Comparison of ENCODE assay signal across 11 cellular contexts in the genomic region with DNA sequence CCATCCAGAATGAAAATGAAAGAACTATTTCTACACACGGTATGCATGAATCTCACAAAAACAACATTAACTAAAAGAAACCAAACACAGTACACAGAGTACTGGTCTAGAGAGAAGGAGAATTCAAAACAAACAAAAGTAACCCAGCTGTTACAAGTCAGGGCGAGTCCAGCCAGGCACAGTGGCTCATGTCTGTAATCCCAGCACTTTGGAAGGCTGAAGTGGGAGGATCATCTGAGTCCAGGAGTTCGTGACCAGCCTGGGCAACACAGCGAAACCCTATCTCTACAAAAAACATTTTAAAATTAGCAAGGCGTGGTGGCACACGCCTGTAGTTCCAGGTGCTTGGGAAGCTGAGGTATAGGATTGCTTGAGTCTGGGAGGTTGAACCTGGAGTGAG. TPM values are rescaled to one million over a fixed set of nuclear protein-coding genes. Genes with fewer than 3 reads are reported as not detected.
DNase-seq lines count a peak whose midpoint lies in the region; ATAC-seq, FAIRE-seq and TF ChIP-seq lines count a peak whose summit lies in the region.
"Had no signal": no experiment of that assay in that cellular context is flagged by ENCODE, and none has a peak within 500 bp of the region (broad histone marks: within the 10 kb centered on the region; RNA-seq: fewer than 3 reads in every experiment).

No MANE protein-coding gene starts in this region.

- H3K36me3 ChIP-seq in keratinocyte (ENCODE audit: control insufficient read depth in 2 of 2, extremely low read depth in 1 of 2, insufficient read depth in 2 of 2, low read length in 2 of 2) = peaks cover 12 to 17% of the 10 kb centered on the region in 2 experiments
- H3K36me3 ChIP-seq in upper lobe of right lung = peaks cover 23% of the 10 kb centered on the region

- intact Hi-C loops in upper lobe of right lung (cut with DNase I) = no loop called here

- H4K20me1 ChIP-seq in keratinocyte (ENCODE audit: control insufficient read depth, extremely low read depth, insufficient read depth, low read length) = no peaks in the 10 kb centered on the region

- H3K27ac Mint-ChIP-seq in activated naive CD4-positive, alpha-beta T cell treated with anti-CD3 and anti-CD28 coated beads, Interleukin-2, amount 50 U/mL, for 24 hours = peak overlapping the region; percentile 99
- H3K27ac Mint-ChIP-seq in activated naive CD8-positive, alpha-beta T cell = peak overlapping the region; percentile 99

- H3K27me3 ChIP-seq in keratinocyte (ENCODE audit: control insufficient read depth, extremely low read depth, insufficient read depth, low read length) (no peaks in the 10 kb centered on the region), upper lobe of right lung (no peaks in the 10 kb centered on the region)
- H3K27me3 ChIP-seq: adrenal gland had no signal

- no peaks in the 10 kb centered on the region for H3K9me3 ChIP-seq in keratinocyte (ENCODE audit: control insufficient read depth, low read depth, low read length)
- no peaks in the 10 kb centered on the region for H3K9me3 ChIP-seq in upper lobe of right lung
- H3K9me3 ChIP-seq: adrenal gland, heart right ventricle had no signal

- peaks cover 29% of the 10 kb centered on the region for H3K79me2 ChIP-seq in keratinocyte (ENCODE audit: control insufficient read depth, insufficient read depth, low read length)

- no peaks in the 10 kb centered on the region for H3K27me3 Mint-ChIP-seq in activated naive CD4-positive, alpha-beta T cell treated with anti-CD3 and anti-CD28 coated beads, Interleukin-2, amount 50 U/mL, for 24 hours
- no peaks in the 10 kb centered on the region for H3K27me3 Mint-ChIP-seq in activated naive CD8-positive, alpha-beta T cell

- H3K4me3 ChIP-seq in keratinocyte (ENCODE audit: control insufficient read depth in 2 of 3, extremely low read depth in 1 of 3, insufficient read depth in 2 of 3, low read depth in 1 of 3, low read length in 3 of 3) = no peak overlapping the region
- no peak overlapping the region for H3K4me3 ChIP-seq in upper lobe of right lung

- peak overlapping the region; percentile 23 for H2AFZ ChIP-seq in keratinocyte (ENCODE audit: control insufficient read depth, low read length)

- H3K4me1 ChIP-seq in keratinocyte (ENCODE audit: control insufficient read depth, extremely low read depth, insufficient read depth, low read length) = peaks cover 17% of the 10 kb centered on the region
- peaks cover 18% of the 10 kb centered on the region for H3K4me1 ChIP-seq in upper lobe of right lung

- H3K4me3 Mint-ChIP-seq in activated naive CD4-positive, alpha-beta T cell treated with anti-CD3 and anti-CD28 coated beads, Interleukin-2, amount 50 U/mL, for 24 hours = peak overlapping the region; percentile 98
- H3K4me3 Mint-ChIP-seq in activated naive CD8-positive, alpha-beta T cell = peak overlapping the region; percentile 100

- ATAC-seq in upper lobe of right lung (no peak), GM21576 (IDR thresholded peaks at IDR 0.05; ENCODE audit: unreplicated experiment) (no peak), GM19324 (IDR thresholded peaks at IDR 0.05; ENCODE audit: low FRiP score, unreplicated experiment) (no peak)
- ATAC-seq: heart right ventricle had no signal

- H3K27ac ChIP-seq in keratinocyte (ENCODE audit: control insufficient read depth, insufficient read depth, low read length) (peak overlapping the region; percentile 92), upper lobe of right lung (peak overlapping the region; percentile 93)

- FAIRE-seq in keratinocyte (lab: Jason Lieb, UNC) = no peak

- peaks cover 18% of the 10 kb centered on the region for H3K36me3 Mint-ChIP-seq in activated naive CD4-positive, alpha-beta T cell treated with anti-CD3 and anti-CD28 coated beads, Interleukin-2, amount 50 U/mL, for 24 hours
- H3K36me3 Mint-ChIP-seq in activated naive CD8-positive, alpha-beta T cell = peaks cover 19% of the 10 kb centered on the region

- no peaks in the 10 kb centered on the region for H3K9me1 ChIP-seq in keratinocyte (ENCODE audit: control insufficient read depth, extremely low read depth, insufficient read depth, low read length)

- dilution Hi-C loops in keratinocyte (cut with MboI; ENCODE audit: extremely low pct_ligation_motif_present, low sequenced_read_pairs) = no loop called here

- no peak overlapping the region for H3K9ac ChIP-seq in keratinocyte (ENCODE audit: control insufficient read depth, extremely low read depth, insufficient read depth, low read length)

- DNase-seq in activated naive CD4-positive, alpha-beta T cell (lab: John Stamatoyannopoulos, UW) = no peak
- DNase-seq in keratinocyte (ENCODE audit: low read depth, low spot score) (no peak), upper lobe of right lung (no peak), NCI-H1105 (lab: John Stamatoyannopoulos, UW) (no peak)
- DNase-seq: adrenal gland, heart right ventricle, NCI-H1092 treated with DMSO at 0.1 percent for 48 hours had no signal

- no peak for TF ChIP-seq CTCF in keratinocyte (optimal IDR thresholded peaks at IDR 0.05 in 1 of 3, IDR thresholded peaks at IDR 0.05 in 1 of 3, conservative IDR thresholded peaks at IDR 0.05 in 1 of 3; ENCODE audit: extremely low read depth in 1 of 3, insufficient read depth in 2 of 3, low read length in 3 of 3)
- TF ChIP-seq CTCF in upper lobe of right lung (IDR thresholded peaks at IDR 0.05) = no peak

- peak overlapping the region; percentile 99 for H3K4me2 ChIP-seq in keratinocyte (ENCODE audit: control insufficient read depth, extremely low read depth, insufficient read depth, low read depth, low read length)

- H3K9me3 Mint-ChIP-seq in activated naive CD4-positive, alpha-beta T cell treated with anti-CD3 and anti-CD28 coated beads, Interleukin-2, amount 50 U/mL, for 24 hours = no peaks in the 10 kb centered on the region
- H3K9me3 Mint-ChIP-seq in activated naive CD8-positive, alpha-beta T cell (ENCODE audit: low read depth) = no peaks in the 10 kb centered on the region

- H3K4me1 Mint-ChIP-seq in activated naive CD4-positive, alpha-beta T cell treated with anti-CD3 and anti-CD28 coated beads, Interleukin-2, amount 50 U/mL, for 24 hours = peaks cover 55% of the 10 kb centered on the region
- H3K4me1 Mint-ChIP-seq in activated naive CD8-positive, alpha-beta T cell (ENCODE audit: low read depth) = peaks cover 57% of the 10 kb centered on the region

RNA-seq across cellular contexts. Expression of a gene that starts 1.7 kb away (rescaled TPM):
- 48.2 to 107 TPM (median 74.1 TPM) in 3 replicates for polyA plus RNA-seq in keratinocyte
- polyA plus RNA-seq in keratinocyte (2011; ENCODE audit: low read depth) = 52.6 TPM
- 74.4 and 76.9 TPM in 2 replicates for polyA plus RNA-seq in keratinocyte (2011; cell fraction: cytosol; rRNA removed)
- polyA plus RNA-seq in keratinocyte (2011; cell fraction: nucleus; rRNA removed) = 99.1 and 108 TPM in 2 replicates
- 88.7 and 110 TPM in 2 replicates for polyA plus RNA-seq in keratinocyte (2012; ENCODE audit: low replicate concordance)
- 37.8 to 155 TPM (median 59.0 TPM) in 3 replicates for polyA minus RNA-seq in keratinocyte
- polyA minus RNA-seq in keratinocyte (2011; cell fraction: cytosol; rRNA and poly(A)+ RNA removed) = 63.1 TPM
- polyA minus RNA-seq in keratinocyte (2011; cell fraction: nucleus; rRNA and poly(A)+ RNA removed) = 30.9 and 32.5 TPM in 2 replicates
- 60.5 TPM for total RNA-seq in upper lobe of right lung

RNA-seq across cellular contexts. Expression of a gene that starts 27.6 kb away (rescaled TPM):
- 0.31 to 0.85 TPM (median 0.52 TPM) in 3 replicates for polyA plus RNA-seq in keratinocyte
- polyA plus RNA-seq in keratinocyte (2011; ENCODE audit: low read depth) = 0.36 TPM
- 0.18 and 0.44 TPM in 2 replicates for polyA plus RNA-seq in keratinocyte (2011; cell fraction: cytosol; rRNA removed)
- 0.64 and 0.68 TPM in 2 replicates for polyA plus RNA-seq in keratinocyte (2011; cell fraction: nucleus; rRNA removed)
- polyA plus RNA-seq in keratinocyte (2012; ENCODE audit: low replicate concordance) = 0.21 and 0.23 TPM in 2 replicates
- 0.03 to 1.9 TPM (median 0.63 TPM) in 3 replicates for polyA minus RNA-seq in keratinocyte
- 0.96 TPM for polyA minus RNA-seq in keratinocyte (2011; cell fraction: cytosol; rRNA and poly(A)+ RNA removed)
- 2.9 and 3.4 TPM in 2 replicates for polyA minus RNA-seq in keratinocyte (2011; cell fraction: nucleus; rRNA and poly(A)+ RNA removed)
- 6.7 TPM for total RNA-seq in upper lobe of right lung

RNA-seq across cellular contexts. Expression of a gene that starts 34.8 kb away (rescaled TPM):
- polyA plus RNA-seq in keratinocyte = 0.02 to 0.12 TPM (median 0.10 TPM) in 3 replicates
- 0.35 TPM for polyA plus RNA-seq in keratinocyte (2011; ENCODE audit: low read depth)
- polyA plus RNA-seq in keratinocyte (2011; cell fraction: cytosol; rRNA removed) = 0.05 and 0.18 TPM in 2 replicates
- 0.82 and 0.96 TPM in 2 replicates for polyA plus RNA-seq in keratinocyte (2011; cell fraction: nucleus; rRNA removed)
- polyA plus RNA-seq in keratinocyte (2012; ENCODE audit: low replicate concordance) = 0.10 and 0.85 TPM in 2 replicates
- 0.13 to 1.1 TPM (median 0.38 TPM) in 3 replicates for polyA minus RNA-seq in keratinocyte
- polyA minus RNA-seq in keratinocyte (2011; cell fraction: cytosol; rRNA and poly(A)+ RNA removed) = 0.38 TPM
- 2.7 and 3.7 TPM in 2 replicates for polyA minus RNA-seq in keratinocyte (2011; cell fraction: nucleus; rRNA and poly(A)+ RNA removed)
- 10.3 TPM for total RNA-seq in upper lobe of right lung
